ENCODE assay signal across 11 cellular contexts in the genomic region with DNA sequence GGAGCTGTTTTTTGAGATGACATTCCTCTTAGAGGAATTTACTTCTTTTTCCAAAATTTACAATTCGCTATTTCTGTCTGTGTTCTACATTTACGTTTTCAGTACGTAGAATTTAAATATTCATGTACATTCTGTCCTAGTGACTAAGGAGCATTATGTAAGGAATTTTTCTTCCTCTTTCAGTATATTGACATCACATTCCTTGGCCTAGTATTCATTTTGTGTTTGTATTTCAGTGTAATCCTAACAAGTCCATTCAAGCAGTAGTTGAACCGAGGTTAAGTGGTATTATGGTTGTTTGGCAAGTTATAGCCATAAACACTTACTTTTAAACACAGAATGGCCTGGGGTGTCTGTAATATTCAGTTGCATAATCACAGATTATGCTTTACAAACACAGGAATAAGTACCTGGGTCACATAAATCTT. TPM values are rescaled to one million over a fixed set of nuclear protein-coding genes. Genes with fewer than 3 reads are reported as not detected.
DNase-seq lines count a peak whose midpoint lies in the region; ATAC-seq, FAIRE-seq and TF ChIP-seq lines count a peak whose summit lies in the region.
"Had no signal": no experiment of that assay in that cellular context is flagged by ENCODE, and none has a peak within 500 bp of the region (broad histone marks: within the 10 kb centered on the region; RNA-seq: fewer than 3 reads in every experiment).

No MANE protein-coding gene starts in this region.

- POLR2A ChIA-PET in Panc1 (lab: Charles Lee): no interaction called here

- CTCF ChIA-PET in Panc1 (lab: Charles Lee): no interaction called here

- in situ Hi-C loops in Panc1 (cut with HindIII; ENCODE audit: low pct_unique_long_range_greater_than_20kb, low sequenced_read_pairs): no loop called here

- peaks cover 5% of the 10 kb centered on the region; the same call in 1 of the 2 replicates for H3K9me3 ChIP-seq in Panc1 (ENCODE audit: control insufficient read depth, insufficient read depth, low read depth, low read length)

- intact Hi-C loops in Panc1 (cut with micrococcal nuclease; ENCODE audit: unreplicated experiment): no loop called here
- intact Hi-C loops in posterior vena cava (cut with DNase I): no loop called here

- no peak for DNase-seq in GM12892 (ENCODE audit: insufficient read length)
- DNase-seq in Panc1 (ENCODE audit: low read depth, low spot score): peak; percentile 60
- DNase-seq in epithelial cell of prostate (ENCODE audit: low read depth, low spot score): peak; percentile 97
- peak; percentile 94 for DNase-seq in skeletal muscle cell (ENCODE audit: low read depth)
- no peak for DNase-seq in GOT3 (lab: John Stamatoyannopoulos, UW)
- DNase-seq in posterior vena cava (ENCODE audit: low spot score): no peak
- DNase-seq: activated T-cell treated with anti-CD3 and anti-CD28 coated beads, Interleukin-2, amount 50 U/mL, for 48 hours; NCI-H1105 treated with DMSO at 0.1 percent for 48 hours; stimulated activated naive CD8-positive, alpha-beta T cell treated with anti-CD3 and anti-CD28 coated beads, Interleukin-15, Interleukin-2, amounts not matched to agents 100 U/mL and 50 U/mL, for 24 hours had no signal

- H3K27me3 ChIP-seq in Panc1 (ENCODE audit: control insufficient read depth, insufficient read depth, low read length): no peaks in the 10 kb centered on the region

- BruUV-seq in Panc1 (replicated peaks; lab: Mats Ljungman, UMichigan): no TSS peak

- H3K27ac ChIP-seq in Panc1 (ENCODE audit: low read length) (no peak overlapping the region), epithelial cell of prostate (peak overlapping the region; percentile 97)

- H3K4me3 ChIP-seq in Panc1 (ENCODE audit: low read depth in 2 of 2, low read length in 2 of 2) (no peak overlapping the region), skeletal muscle cell (ENCODE audit: low read depth, low read length) (no peak overlapping the region)

- no peak for TF ChIP-seq POLR2A in GM12892 (IDR thresholded peaks at IDR 0.05; ENCODE audit: low read depth, low read length)

- peak; percentile 48 for FAIRE-seq in GM12892 (lab: Jason Lieb, UNC)

- no peaks in the 10 kb centered on the region for H3K4me1 ChIP-seq in Panc1 (ENCODE audit: control insufficient read depth, insufficient read depth, low read length)

- TF ChIP-seq CTCF in Panc1 (IDR thresholded peaks at IDR 0.05): no peak

- H3K36me3 ChIP-seq in Panc1 (ENCODE audit: control insufficient read depth, insufficient read depth, low read length): no peaks in the 10 kb centered on the region

- ATAC-seq in Panc1: no peak
- ATAC-seq in HG03139 (IDR thresholded peaks at IDR 0.05; ENCODE audit: unreplicated experiment): no peak
- ATAC-seq in GM19463 (IDR thresholded peaks at IDR 0.05; ENCODE audit: unreplicated experiment): no peak

RNA-seq across cellular contexts. Expression of a gene that starts 52.1 kb away (rescaled TPM):
- 33.5 TPM for polyA plus RNA-seq in GM12892 (2012; ENCODE audit: missing spikeins)
- total RNA-seq in Panc1 (2021; ENCODE audit: unreplicated experiment) (34.1 TPM), posterior vena cava (10 to 100 TPM; 33.3 to 36.0 TPM)
- 17.6 TPM for polyA plus RNA-seq in Panc1 (2012; ENCODE audit: insufficient read length)

Comparison
In these comparisons a context has a peak if more than half of its experiments do, and no peak if none do; other contexts are left out.
1. DNase-seq: peak in Panc1 (single experiment), epithelial cell of prostate (single experiment) and skeletal muscle cell (single experiment); none in GM12892 (single experiment), GOT3 (single experiment) and posterior vena cava (single experiment).